1 cellular context compared by ENCODE assay signal in genomic region chr19:49593233-49594113, GRCh38.
TF ChIP-seq lines count a peak whose summit lies in the region.

No MANE protein-coding gene starts in this region.

TF ChIP-seq in H1, 55 proteins besides CTCF, POLR2A, EP300 and RAD21:
- TF ChIP-seq NANOG (IDR thresholded peaks at IDR 0.05; ENCODE audit: insufficient read depth, low read depth, low read length, poor library complexity, severe bottlenecking): no peak
- peak; percentile 92 for TF ChIP-seq SP1 (IDR thresholded peaks at IDR 0.05; ENCODE audit: low read depth, low read length)
- TF ChIP-seq CTBP2 (IDR thresholded peaks at IDR 0.05; ENCODE audit: borderline replicate concordance, insufficient read depth, insufficient read length, low read length): no peak
- no peak for TF ChIP-seq BACH1 (IDR thresholded peaks at IDR 0.05; ENCODE audit: low read length)
- no peak for TF ChIP-seq SUZ12 (IDR thresholded peaks at IDR 0.05; ENCODE audit: low read length)
- TF ChIP-seq PHF8 (conservative IDR thresholded peaks at IDR 0.05; ENCODE audit: low read depth, low read length): no peak
- TF ChIP-seq KDM5A (IDR thresholded peaks at IDR 0.05; ENCODE audit: low read length): no peak
- no peak for TF ChIP-seq POU5F1 (IDR thresholded peaks at IDR 0.05; ENCODE audit: low read depth, low read length)
- no peak for TF ChIP-seq TCF12 (IDR thresholded peaks at IDR 0.05; ENCODE audit: low read depth, low read length)
- TF ChIP-seq RXRA (IDR thresholded peaks at IDR 0.05; ENCODE audit: insufficient read depth, low read depth, low read length): no peak
- no peak for TF ChIP-seq SRF (IDR thresholded peaks at IDR 0.05; ENCODE audit: low read depth, low read length)
- peak; percentile 59; the same call in 1 of the 2 replicates for TF ChIP-seq SP4 (IDR thresholded peaks at IDR 0.05; ENCODE audit: low read length)
- no peak for TF ChIP-seq EGR1 (IDR thresholded peaks at IDR 0.05; ENCODE audit: borderline replicate concordance, low read depth, low read length)
- no peak for TF ChIP-seq FOSL1 (IDR thresholded peaks at IDR 0.05; ENCODE audit: insufficient read depth, low read depth, low read length)
- TF ChIP-seq GTF2F1 (IDR thresholded peaks at IDR 0.05; ENCODE audit: borderline replicate concordance, low read depth, low read length): no peak
- TF ChIP-seq, protein P1, sequence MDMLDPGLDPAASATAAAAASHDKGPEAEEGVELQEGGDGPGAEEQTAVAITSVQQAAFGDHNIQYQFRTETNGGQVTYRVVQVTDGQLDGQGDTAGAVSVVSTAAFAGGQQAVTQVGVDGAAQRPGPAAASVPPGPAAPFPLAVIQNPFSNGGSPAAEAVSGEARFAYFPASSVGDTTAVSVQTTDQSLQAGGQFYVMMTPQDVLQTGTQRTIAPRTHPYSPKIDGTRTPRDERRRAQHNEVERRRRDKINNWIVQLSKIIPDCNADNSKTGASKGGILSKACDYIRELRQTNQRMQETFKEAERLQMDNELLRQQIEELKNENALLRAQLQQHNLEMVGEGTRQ (IDR thresholded peaks at IDR 0.05; ENCODE audit: low read length): 0 out of 2 replicates have a peak, but pooled peaks have one; percentile 26
- TF ChIP-seq HDAC6 (IDR thresholded peaks at IDR 0.05; ENCODE audit: low read depth, low read length): no peak
- 0 out of 2 replicates have a peak, but pooled peaks have one; percentile 51 for TF ChIP-seq TAF1 (IDR thresholded peaks at IDR 0.05; ENCODE audit: low read depth, low read length)
- no peak for TF ChIP-seq TEAD4 (IDR thresholded peaks at IDR 0.05; ENCODE audit: low read depth, low read length)
- TF ChIP-seq CHD7 (IDR thresholded peaks at IDR 0.05; ENCODE audit: insufficient replicate concordance, low read length): no peak
- peak; percentile 82 for TF ChIP-seq CHD2 (IDR thresholded peaks at IDR 0.05; ENCODE audit: low read length)
- TF ChIP-seq, protein P2, sequence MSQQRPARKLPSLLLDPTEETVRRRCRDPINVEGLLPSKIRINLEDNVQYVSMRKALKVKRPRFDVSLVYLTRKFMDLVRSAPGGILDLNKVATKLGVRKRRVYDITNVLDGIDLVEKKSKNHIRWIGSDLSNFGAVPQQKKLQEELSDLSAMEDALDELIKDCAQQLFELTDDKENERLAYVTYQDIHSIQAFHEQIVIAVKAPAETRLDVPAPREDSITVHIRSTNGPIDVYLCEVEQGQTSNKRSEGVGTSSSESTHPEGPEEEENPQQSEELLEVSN (IDR thresholded peaks at IDR 0.05): no peak
- TF ChIP-seq HDAC2 (IDR thresholded peaks at IDR 0.05; ENCODE audit: borderline replicate concordance in 1 of 2, low read depth in 2 of 2, low read length in 2 of 2): no peak
- no peak for TF ChIP-seq CBX8 (IDR thresholded peaks at IDR 0.05; ENCODE audit: borderline replicate concordance, low read depth, low read length)
- no peak for TF ChIP-seq KDM4A (IDR thresholded peaks at IDR 0.05; ENCODE audit: low read depth, low read length, severe bottlenecking)
- no peak for TF ChIP-seq BCL11A (IDR thresholded peaks at IDR 0.05; ENCODE audit: low read depth in 2 of 2, low read length in 2 of 2)
- TF ChIP-seq JUN (IDR thresholded peaks at IDR 0.05; ENCODE audit: low read depth, low read length): no peak
- TF ChIP-seq SAP30 (IDR thresholded peaks at IDR 0.05; ENCODE audit: insufficient read depth, insufficient replicate concordance, low read length): no peak
- TF ChIP-seq KDM1A (IDR thresholded peaks at IDR 0.05; ENCODE audit: borderline replicate concordance, low read length): peak; percentile 87; the same call in 1 of the 2 replicates
- no peak for TF ChIP-seq ZNF274 (IDR thresholded peaks at IDR 0.05; ENCODE audit: borderline replicate concordance, extremely low read depth, low read length)
- no peak; the same call in 1 of the 2 replicates for TF ChIP-seq TBP (IDR thresholded peaks at IDR 0.05; ENCODE audit: low read depth, low read length)
- TF ChIP-seq, protein P3, sequence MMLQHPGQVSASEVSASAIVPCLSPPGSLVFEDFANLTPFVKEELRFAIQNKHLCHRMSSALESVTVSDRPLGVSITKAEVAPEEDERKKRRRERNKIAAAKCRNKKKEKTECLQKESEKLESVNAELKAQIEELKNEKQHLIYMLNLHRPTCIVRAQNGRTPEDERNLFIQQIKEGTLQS (IDR thresholded peaks at IDR 0.05; ENCODE audit: insufficient read depth, low read depth, low read length): no peak
- TF ChIP-seq MAFK (IDR thresholded peaks at IDR 0.05; ENCODE audit: low read depth, low read length): no peak
- TF ChIP-seq MAX (IDR thresholded peaks at IDR 0.05): peak; percentile 46
- peak; percentile 78; the same call in 1 of the 2 replicates for TF ChIP-seq POLR2AphosphoS5 (IDR thresholded peaks at IDR 0.05; ENCODE audit: low read depth, low read length)
- no peak for TF ChIP-seq NRF1 (IDR thresholded peaks at IDR 0.05; ENCODE audit: low read depth, low read length)
- no peak for TF ChIP-seq SIRT6 (IDR thresholded peaks at IDR 0.05; ENCODE audit: low read length)
- TF ChIP-seq CEBPB (IDR thresholded peaks at IDR 0.05; ENCODE audit: low read depth, low read length): no peak
- no peak for TF ChIP-seq ASH2L (IDR thresholded peaks at IDR 0.05; ENCODE audit: low read length)
- no peak for TF ChIP-seq CBX5 (IDR thresholded peaks at IDR 0.05; ENCODE audit: low read depth, low read length)
- TF ChIP-seq YY1 (IDR thresholded peaks at IDR 0.05; ENCODE audit: low read depth, low read length): no peak
- no peak for TF ChIP-seq RFX5 (IDR thresholded peaks at IDR 0.05; ENCODE audit: borderline replicate concordance, low read depth, low read length)
- TF ChIP-seq SP2 (IDR thresholded peaks at IDR 0.05; ENCODE audit: low read length): peak; percentile 45; the same call in 1 of the 2 replicates
- no peak for TF ChIP-seq JUND (IDR thresholded peaks at IDR 0.05; ENCODE audit: low read length)
- no peak for TF ChIP-seq CHD1 (IDR thresholded peaks at IDR 0.05; ENCODE audit: low read depth, low read length)
- no peak for TF ChIP-seq EZH2 (IDR thresholded peaks at IDR 0.05; ENCODE audit: low read depth, low read length, severe bottlenecking)
- no peak for TF ChIP-seq BRCA1 (IDR thresholded peaks at IDR 0.05; ENCODE audit: low read depth, low read length)
- no peak; the same call in none of the 2 replicates for TF ChIP-seq CREB1 (IDR thresholded peaks at IDR 0.05)
- no peak for TF ChIP-seq TAF7 (optimal IDR thresholded peaks at IDR 0.05; ENCODE audit: borderline replicate concordance, low read depth, low read length)
- TF ChIP-seq ATF2 (IDR thresholded peaks at IDR 0.05; ENCODE audit: low read length): no peak
- TF ChIP-seq RBBP5 (IDR thresholded peaks at IDR 0.05; ENCODE audit: borderline replicate concordance, low read depth, low read length): no peak
- TF ChIP-seq RNF2 (IDR thresholded peaks at IDR 0.05; ENCODE audit: borderline replicate concordance, low read depth, low read length, missing control alignments, poor library complexity, severe bottlenecking): no peak
TF ChIP-seq in H1: peak in this region for 9.
